In the genomic region with DNA sequence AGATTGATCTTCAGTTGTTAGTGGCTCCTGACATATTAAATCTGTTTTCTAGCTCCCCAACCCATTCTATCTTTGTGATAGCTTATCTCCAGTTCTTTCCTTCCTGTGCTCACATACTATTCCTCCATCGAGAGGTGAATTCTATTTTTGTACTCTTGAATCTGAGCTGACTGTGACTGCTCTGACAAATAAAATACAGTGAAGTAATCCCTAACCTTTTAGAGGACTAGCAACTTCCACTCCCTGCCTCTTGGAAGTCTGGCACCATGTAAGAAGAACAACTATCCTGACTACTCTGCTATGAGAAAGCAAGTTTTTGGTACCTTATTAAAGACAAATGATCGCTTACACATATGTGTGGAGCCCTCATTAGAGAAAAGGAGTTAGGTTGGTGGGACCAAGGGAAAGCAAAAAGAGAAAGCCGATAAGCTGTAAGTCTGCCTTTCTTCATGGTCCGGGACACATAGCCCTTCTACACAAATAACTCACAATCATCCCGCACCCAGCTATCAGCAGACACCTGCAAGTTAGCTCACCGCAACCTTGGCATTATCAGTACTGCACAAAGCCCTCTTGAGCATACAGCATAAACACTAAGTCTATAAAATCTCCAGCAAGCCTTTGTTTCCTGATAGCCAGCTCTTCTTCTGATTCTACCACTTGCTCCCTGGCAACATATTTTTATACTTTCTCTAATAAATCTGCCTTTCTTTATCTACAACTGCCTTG, we compare ENCODE assay signal across 1 cellular context.
TF ChIP-seq lines count a peak whose summit lies in the region.

No MANE protein-coding gene starts in this region.

TF ChIP-seq in K562, 482 proteins besides CTCF, POLR2A, EP300 and RAD21 (continued from another document):
- TF ChIP-seq ZNF318 (IDR thresholded peaks at IDR 0.05; ENCODE audit: borderline replicate concordance in 1 of 2, low read depth in 1 of 2) (no peak), CHD1 (IDR thresholded peaks at IDR 0.05; ENCODE audit: low read length) (no peak), FOXK1 (CRISPR knock-in tag; IDR thresholded peaks at IDR 0.05; ENCODE audit: borderline replicate concordance) (no peak), ZNF76 (CRISPR knock-in tag; IDR thresholded peaks at IDR 0.05; ENCODE audit: borderline replicate concordance) (no peak), ELF1 (tag; IDR thresholded peaks at IDR 0.05) (no peak), HLTF (IDR thresholded peaks at IDR 0.05) (no peak), FOXA3 (CRISPR knock-in tag; conservative IDR thresholded peaks at IDR 0.05 in 1 of 2, IDR thresholded peaks at IDR 0.05 in 1 of 2) (no peak), E2F4 (CRISPR knock-in tag; IDR thresholded peaks at IDR 0.05; ENCODE audit: low read depth) (no peak), BCL6 (CRISPR knock-in tag; IDR thresholded peaks at IDR 0.05) (no peak), ZNF589 (CRISPR knock-in tag; IDR thresholded peaks at IDR 0.05; ENCODE audit: low read depth) (no peak), ZNF75A (CRISPR knock-in tag; IDR thresholded peaks at IDR 0.05) (no peak), ARID1B (IDR thresholded peaks at IDR 0.05) (peak; percentile 71), KDM4B (IDR thresholded peaks at IDR 0.05; ENCODE audit: borderline replicate concordance in 2 of 2, low read depth in 1 of 2) (no peak), ZNF584 (CRISPR knock-in tag; IDR thresholded peaks at IDR 0.05; ENCODE audit: low read depth) (no peak), ERF (CRISPR knock-in tag; IDR thresholded peaks at IDR 0.05) (no peak), ZNF586 (CRISPR knock-in tag; conservative IDR thresholded peaks at IDR 0.05) (no peak)
- TF ChIP-seq, protein P1, sequence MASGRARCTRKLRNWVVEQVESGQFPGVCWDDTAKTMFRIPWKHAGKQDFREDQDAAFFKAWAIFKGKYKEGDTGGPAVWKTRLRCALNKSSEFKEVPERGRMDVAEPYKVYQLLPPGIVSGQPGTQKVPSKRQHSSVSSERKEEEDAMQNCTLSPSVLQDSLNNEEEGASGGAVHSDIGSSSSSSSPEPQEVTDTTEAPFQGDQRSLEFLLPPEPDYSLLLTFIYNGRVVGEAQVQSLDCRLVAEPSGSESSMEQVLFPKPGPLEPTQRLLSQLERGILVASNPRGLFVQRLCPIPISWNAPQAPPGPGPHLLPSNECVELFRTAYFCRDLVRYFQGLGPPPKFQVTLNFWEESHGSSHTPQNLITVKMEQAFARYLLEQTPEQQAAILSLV (tag; IDR thresholded peaks at IDR 0.05): no peak
- TF ChIP-seq, protein P2, sequence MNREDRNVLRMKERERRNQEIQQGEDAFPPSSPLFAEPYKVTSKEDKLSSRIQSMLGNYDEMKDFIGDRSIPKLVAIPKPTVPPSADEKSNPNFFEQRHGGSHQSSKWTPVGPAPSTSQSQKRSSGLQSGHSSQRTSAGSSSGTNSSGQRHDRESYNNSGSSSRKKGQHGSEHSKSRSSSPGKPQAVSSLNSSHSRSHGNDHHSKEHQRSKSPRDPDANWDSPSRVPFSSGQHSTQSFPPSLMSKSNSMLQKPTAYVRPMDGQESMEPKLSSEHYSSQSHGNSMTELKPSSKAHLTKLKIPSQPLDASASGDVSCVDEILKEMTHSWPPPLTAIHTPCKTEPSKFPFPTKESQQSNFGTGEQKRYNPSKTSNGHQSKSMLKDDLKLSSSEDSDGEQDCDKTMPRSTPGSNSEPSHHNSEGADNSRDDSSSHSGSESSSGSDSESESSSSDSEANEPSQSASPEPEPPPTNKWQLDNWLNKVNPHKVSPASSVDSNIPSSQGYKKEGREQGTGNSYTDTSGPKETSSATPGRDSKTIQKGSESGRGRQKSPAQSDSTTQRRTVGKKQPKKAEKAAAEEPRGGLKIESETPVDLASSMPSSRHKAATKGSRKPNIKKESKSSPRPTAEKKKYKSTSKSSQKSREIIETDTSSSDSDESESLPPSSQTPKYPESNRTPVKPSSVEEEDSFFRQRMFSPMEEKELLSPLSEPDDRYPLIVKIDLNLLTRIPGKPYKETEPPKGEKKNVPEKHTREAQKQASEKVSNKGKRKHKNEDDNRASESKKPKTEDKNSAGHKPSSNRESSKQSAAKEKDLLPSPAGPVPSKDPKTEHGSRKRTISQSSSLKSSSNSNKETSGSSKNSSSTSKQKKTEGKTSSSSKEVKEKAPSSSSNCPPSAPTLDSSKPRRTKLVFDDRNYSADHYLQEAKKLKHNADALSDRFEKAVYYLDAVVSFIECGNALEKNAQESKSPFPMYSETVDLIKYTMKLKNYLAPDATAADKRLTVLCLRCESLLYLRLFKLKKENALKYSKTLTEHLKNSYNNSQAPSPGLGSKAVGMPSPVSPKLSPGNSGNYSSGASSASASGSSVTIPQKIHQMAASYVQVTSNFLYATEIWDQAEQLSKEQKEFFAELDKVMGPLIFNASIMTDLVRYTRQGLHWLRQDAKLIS (CRISPR knock-in tag; IDR thresholded peaks at IDR 0.05): no peak
